Comparison of ENCODE assay signal across 1 cellular context in the genomic region with DNA sequence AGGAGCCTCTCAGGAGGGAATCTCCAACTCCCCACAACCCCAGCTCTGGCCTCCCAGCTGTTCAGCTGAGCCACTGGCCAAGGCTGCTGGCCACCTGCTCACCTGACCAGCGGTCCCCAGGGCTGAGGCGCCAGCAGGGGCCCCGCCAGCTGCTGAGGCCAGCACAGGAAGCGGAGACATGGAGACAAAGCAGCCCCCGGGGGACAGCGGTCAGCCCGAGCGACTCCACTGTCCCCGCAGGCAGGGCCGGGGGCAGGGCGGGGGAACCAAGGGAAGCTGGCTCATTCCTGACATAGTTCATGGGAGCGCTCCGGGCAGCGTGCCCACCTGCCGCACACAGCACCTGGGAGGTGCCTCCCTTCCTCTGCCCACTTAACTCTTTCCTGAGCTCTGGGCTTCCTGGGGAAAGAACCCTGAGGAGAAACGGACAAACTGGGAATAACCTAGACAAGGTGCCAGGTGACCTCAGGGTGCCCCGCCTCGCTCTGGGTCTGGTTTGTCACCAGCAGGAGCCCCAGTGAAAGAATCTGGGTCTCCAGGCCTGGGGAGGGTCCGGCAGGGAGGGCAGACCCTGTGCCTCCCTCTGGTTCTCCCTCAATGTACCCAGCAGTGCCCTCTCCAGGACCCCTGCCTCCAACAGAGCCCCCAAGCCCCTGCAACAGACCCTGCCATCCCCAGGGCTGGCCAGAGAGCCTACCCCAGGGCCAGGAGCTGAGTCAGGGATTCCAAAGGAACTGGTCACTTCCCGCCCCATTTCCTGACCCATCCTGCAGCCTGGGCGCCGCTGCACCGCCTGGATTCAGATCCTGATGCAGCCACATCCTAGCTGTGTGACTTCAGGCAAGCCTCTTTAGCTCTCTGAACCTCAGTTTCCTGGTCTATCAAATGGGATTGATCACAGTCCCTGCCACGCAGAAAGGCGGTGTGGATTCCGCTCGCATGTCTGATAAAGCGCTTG.
A peak's percentile ranks its signal among the peaks of the same experiment; 100 is the strongest.
TF ChIP-seq lines count a peak whose summit lies in the region.

No MANE protein-coding gene starts in this region.

TF ChIP-seq in HepG2, 621 proteins besides CTCF, POLR2A, EP300 and RAD21 (continued from another document and continues in another):
- TF ChIP-seq, protein P1, sequence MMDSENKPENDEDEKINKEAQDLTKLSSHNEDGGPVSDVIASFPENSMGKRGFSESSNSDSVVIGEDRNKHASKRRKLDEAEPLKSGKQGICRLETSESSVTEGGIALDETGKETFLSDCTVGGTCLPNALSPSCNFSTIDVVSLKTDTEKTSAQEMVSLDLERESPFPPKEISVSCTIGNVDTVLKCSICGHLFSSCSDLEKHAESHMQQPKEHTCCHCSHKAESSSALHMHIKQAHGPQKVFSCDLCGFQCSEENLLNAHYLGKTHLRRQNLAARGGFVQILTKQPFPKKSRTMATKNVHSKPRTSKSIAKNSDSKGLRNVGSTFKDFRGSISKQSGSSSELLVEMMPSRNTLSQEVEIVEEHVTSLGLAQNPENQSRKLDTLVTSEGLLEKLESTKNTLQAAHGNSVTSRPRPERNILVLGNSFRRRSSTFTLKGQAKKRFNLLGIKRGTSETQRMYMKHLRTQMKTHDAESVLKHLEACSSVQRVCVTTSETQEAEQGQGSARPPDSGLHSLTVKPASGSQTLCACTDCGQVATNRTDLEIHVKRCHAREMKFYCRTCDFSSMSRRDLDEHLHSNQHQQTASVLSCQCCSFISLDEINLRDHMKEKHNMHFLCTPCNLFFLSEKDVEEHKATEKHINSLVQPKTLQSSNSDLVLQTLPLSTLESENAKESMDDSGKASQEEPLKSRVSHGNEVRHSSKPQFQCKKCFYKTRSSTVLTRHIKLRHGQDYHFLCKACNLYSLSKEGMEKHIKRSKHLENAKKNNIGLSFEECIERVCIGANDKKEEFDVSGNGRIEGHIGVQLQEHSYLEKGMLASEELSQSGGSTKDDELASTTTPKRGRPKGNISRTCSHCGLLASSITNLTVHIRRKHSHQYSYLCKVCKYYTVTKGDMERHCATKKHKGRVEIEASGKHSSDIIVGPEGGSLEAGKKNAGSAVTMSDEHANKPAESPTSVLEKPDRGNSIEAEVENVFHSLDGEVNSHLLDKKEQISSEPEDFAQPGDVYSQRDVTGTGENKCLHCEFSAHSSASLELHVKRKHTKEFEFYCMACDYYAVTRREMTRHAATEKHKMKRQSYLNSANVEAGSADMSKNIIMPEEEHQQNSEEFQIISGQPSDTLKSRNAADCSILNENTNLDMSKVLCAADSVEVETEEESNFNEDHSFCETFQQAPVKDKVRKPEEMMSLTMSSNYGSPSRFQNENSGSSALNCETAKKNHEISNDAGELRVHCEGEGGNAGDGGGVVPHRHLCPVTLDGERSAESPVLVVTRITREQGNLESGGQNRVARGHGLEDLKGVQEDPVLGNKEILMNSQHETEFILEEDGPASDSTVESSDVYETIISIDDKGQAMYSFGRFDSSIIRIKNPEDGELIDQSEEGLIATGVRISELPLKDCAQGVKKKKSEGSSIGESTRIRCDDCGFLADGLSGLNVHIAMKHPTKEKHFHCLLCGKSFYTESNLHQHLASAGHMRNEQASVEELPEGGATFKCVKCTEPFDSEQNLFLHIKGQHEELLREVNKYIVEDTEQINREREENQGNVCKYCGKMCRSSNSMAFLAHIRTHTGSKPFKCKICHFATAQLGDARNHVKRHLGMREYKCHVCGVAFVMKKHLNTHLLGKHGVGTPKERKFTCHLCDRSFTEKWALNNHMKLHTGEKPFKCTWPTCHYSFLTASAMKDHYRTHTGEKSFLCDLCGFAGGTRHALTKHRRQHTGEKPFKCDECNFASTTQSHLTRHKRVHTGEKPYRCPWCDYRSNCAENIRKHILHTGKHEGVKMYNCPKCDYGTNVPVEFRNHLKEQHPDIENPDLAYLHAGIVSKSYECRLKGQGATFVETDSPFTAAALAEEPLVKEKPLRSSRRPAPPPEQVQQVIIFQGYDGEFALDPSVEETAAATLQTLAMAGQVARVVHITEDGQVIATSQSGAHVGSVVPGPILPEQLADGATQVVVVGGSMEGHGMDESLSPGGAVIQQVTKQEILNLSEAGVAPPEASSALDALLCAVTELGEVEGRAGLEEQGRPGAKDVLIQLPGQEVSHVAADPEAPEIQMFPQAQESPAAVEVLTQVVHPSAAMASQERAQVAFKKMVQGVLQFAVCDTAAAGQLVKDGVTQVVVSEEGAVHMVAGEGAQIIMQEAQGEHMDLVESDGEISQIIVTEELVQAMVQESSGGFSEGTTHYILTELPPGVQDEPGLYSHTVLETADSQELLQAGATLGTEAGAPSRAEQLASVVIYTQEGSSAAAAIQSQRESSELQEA (CRISPR knock-in tag; IDR thresholded peaks at IDR 0.05; ENCODE audit: not compliant biosample characterization): no peak
- TF ChIP-seq KDM1A (CRISPR knock-in tag; IDR thresholded peaks at IDR 0.05) (peak; percentile 82; the same call in 1 of the 2 replicates), NR2C2 (CRISPR knock-in tag; IDR thresholded peaks at IDR 0.05; ENCODE audit: borderline replicate concordance) (no peak), TGIF2 (CRISPR knock-in tag; IDR thresholded peaks at IDR 0.05) (no peak), HDAC2 (CRISPR knock-in tag; IDR thresholded peaks at IDR 0.05) (peak; percentile 29; the same call in 1 of the 2 replicates), ZNF761 (CRISPR knock-in tag; conservative IDR thresholded peaks at IDR 0.05) (no peak), PAF1 (CRISPR knock-in tag; IDR thresholded peaks at IDR 0.05) (peak; percentile 54; the same call in 1 of the 2 replicates), NCOA2 (CRISPR knock-in tag; IDR thresholded peaks at IDR 0.05) (peak; percentile 48; the same call in 1 of the 2 replicates), SPEN (CRISPR knock-in tag; IDR thresholded peaks at IDR 0.05; ENCODE audit: low read depth) (peak; percentile 16; the same call in 1 of the 2 replicates), HOXA9 (CRISPR knock-in tag; IDR thresholded peaks at IDR 0.05; ENCODE audit: borderline replicate concordance) (no peak), YEATS4 (CRISPR knock-in tag; IDR thresholded peaks at IDR 0.05; ENCODE audit: borderline replicate concordance) (peak; percentile 57; the same call in 1 of the 2 replicates), SRF (IDR thresholded peaks at IDR 0.05; ENCODE audit: low read depth, low read length) (no peak), CREM (IDR thresholded peaks at IDR 0.05) (no peak), CREM (CRISPR knock-in tag; IDR thresholded peaks at IDR 0.05) (no peak), SOX6 (IDR thresholded peaks at IDR 0.05) (no peak), SOX6 (CRISPR knock-in tag; IDR thresholded peaks at IDR 0.05) (peak; percentile 56), FIP1L1 (IDR thresholded peaks at IDR 0.05; ENCODE audit: borderline replicate concordance, insufficient read depth, low read depth, low read length) (no peak), ZNF263 (CRISPR knock-in tag; IDR thresholded peaks at IDR 0.05) (no peak), YEATS2 (CRISPR knock-in tag; IDR thresholded peaks at IDR 0.05; ENCODE audit: borderline replicate concordance) (no peak), RXRA (CRISPR knock-in tag; IDR thresholded peaks at IDR 0.05) (peak; percentile 77), PCBP2 (optimal IDR thresholded peaks at IDR 0.05; ENCODE audit: low read depth, low read length, poor library complexity, severe bottlenecking) (no peak), GTF3A (CRISPR knock-in tag; conservative IDR thresholded peaks at IDR 0.05) (0 out of 2 replicates have a peak, but pooled peaks have one; percentile 38), ZNF292 (CRISPR knock-in tag; IDR thresholded peaks at IDR 0.05; ENCODE audit: borderline replicate concordance, low read depth) (peak; percentile 57), FOXA3 (CRISPR knock-in tag; IDR thresholded peaks at IDR 0.05) (0 out of 2 replicates have a peak, but pooled peaks have one; percentile 7), ZZZ3 (CRISPR knock-in tag; IDR thresholded peaks at IDR 0.05; ENCODE audit: borderline replicate concordance) (no peak), ZFX (CRISPR knock-in tag; IDR thresholded peaks at IDR 0.05; ENCODE audit: low read depth) (peak; percentile 54), SMAD9 (CRISPR knock-in tag; IDR thresholded peaks at IDR 0.05) (no peak), HNRNPLL (IDR thresholded peaks at IDR 0.05; ENCODE audit: low read depth, low read length, poor library complexity, severe bottlenecking) (peak; percentile 22), ZSCAN29 (CRISPR knock-in tag; conservative IDR thresholded peaks at IDR 0.05) (no peak), ZNF546 (CRISPR knock-in tag; conservative IDR thresholded peaks at IDR 0.05) (no peak)
- TF ChIP-seq, protein P2, sequence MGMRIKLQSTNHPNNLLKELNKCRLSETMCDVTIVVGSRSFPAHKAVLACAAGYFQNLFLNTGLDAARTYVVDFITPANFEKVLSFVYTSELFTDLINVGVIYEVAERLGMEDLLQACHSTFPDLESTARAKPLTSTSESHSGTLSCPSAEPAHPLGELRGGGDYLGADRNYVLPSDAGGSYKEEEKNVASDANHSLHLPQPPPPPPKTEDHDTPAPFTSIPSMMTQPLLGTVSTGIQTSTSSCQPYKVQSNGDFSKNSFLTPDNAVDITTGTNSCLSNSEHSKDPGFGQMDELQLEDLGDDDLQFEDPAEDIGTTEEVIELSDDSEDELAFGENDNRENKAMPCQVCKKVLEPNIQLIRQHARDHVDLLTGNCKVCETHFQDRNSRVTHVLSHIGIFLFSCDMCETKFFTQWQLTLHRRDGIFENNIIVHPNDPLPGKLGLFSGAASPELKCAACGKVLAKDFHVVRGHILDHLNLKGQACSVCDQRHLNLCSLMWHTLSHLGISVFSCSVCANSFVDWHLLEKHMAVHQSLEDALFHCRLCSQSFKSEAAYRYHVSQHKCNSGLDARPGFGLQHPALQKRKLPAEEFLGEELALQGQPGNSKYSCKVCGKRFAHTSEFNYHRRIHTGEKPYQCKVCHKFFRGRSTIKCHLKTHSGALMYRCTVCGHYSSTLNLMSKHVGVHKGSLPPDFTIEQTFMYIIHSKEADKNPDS (CRISPR knock-in tag; IDR thresholded peaks at IDR 0.05): 0 out of 2 replicates have a peak, but pooled peaks have one; percentile 22
- TF ChIP-seq, protein P3, sequence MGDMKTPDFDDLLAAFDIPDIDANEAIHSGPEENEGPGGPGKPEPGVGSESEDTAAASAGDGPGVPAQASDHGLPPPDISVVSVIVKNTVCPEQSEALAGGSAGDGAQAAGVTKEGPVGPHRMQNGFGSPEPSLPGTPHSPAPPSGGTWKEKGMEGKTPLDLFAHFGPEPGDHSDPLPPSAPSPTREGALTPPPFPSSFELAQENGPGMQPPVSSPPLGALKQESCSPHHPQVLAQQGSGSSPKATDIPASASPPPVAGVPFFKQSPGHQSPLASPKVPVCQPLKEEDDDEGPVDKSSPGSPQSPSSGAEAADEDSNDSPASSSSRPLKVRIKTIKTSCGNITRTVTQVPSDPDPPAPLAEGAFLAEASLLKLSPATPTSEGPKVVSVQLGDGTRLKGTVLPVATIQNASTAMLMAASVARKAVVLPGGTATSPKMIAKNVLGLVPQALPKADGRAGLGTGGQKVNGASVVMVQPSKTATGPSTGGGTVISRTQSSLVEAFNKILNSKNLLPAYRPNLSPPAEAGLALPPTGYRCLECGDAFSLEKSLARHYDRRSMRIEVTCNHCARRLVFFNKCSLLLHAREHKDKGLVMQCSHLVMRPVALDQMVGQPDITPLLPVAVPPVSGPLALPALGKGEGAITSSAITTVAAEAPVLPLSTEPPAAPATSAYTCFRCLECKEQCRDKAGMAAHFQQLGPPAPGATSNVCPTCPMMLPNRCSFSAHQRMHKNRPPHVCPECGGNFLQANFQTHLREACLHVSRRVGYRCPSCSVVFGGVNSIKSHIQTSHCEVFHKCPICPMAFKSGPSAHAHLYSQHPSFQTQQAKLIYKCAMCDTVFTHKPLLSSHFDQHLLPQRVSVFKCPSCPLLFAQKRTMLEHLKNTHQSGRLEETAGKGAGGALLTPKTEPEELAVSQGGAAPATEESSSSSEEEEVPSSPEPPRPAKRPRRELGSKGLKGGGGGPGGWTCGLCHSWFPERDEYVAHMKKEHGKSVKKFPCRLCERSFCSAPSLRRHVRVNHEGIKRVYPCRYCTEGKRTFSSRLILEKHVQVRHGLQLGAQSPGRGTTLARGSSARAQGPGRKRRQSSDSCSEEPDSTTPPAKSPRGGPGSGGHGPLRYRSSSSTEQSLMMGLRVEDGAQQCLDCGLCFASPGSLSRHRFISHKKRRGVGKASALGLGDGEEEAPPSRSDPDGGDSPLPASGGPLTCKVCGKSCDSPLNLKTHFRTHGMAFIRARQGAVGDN (CRISPR knock-in tag; IDR thresholded peaks at IDR 0.05): peak; percentile 81
- TF ChIP-seq, protein P4, sequence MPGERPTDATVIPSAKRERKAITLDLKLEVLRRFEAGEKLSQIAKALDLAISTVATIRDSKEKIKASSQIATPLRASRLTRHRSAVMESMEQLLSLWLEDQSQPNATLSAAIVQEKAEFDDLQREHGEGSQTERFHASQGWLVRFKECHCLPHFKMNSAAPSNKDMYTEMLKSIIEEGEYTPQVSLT (CRISPR knock-in tag; IDR thresholded peaks at IDR 0.05; ENCODE audit: borderline replicate concordance, low read depth): no peak
- TF ChIP-seq, protein P5, sequence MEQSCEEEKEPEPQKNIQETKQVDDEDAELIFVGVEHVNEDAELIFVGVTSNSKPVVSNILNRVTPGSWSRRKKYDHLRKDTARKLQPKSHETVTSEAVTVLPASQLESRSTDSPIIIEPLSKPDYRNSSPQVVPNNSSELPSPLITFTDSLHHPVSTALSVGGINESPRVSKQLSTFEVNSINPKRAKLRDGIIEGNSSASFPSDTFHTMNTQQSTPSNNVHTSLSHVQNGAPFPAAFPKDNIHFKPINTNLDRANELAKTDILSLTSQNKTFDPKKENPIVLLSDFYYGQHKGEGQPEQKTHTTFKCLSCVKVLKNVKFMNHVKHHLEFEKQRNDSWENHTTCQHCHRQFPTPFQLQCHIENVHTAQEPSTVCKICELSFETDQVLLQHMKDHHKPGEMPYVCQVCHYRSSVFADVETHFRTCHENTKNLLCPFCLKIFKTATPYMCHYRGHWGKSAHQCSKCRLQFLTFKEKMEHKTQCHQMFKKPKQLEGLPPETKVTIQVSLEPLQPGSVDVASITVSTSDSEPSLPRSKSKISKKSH (CRISPR knock-in tag; IDR thresholded peaks at IDR 0.05; ENCODE audit: borderline replicate concordance): no peak
- TF ChIP-seq, protein P6, sequence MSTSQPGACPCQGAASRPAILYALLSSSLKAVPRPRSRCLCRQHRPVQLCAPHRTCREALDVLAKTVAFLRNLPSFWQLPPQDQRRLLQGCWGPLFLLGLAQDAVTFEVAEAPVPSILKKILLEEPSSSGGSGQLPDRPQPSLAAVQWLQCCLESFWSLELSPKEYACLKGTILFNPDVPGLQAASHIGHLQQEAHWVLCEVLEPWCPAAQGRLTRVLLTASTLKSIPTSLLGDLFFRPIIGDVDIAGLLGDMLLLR (CRISPR knock-in tag; IDR thresholded peaks at IDR 0.05): no peak
- TF ChIP-seq, protein P7, sequence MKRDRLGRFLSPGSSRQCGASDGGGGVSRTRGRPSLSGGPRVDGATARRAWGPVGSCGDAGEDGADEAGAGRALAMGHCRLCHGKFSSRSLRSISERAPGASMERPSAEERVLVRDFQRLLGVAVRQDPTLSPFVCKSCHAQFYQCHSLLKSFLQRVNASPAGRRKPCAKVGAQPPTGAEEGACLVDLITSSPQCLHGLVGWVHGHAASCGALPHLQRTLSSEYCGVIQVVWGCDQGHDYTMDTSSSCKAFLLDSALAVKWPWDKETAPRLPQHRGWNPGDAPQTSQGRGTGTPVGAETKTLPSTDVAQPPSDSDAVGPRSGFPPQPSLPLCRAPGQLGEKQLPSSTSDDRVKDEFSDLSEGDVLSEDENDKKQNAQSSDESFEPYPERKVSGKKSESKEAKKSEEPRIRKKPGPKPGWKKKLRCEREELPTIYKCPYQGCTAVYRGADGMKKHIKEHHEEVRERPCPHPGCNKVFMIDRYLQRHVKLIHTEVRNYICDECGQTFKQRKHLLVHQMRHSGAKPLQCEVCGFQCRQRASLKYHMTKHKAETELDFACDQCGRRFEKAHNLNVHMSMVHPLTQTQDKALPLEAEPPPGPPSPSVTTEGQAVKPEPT (CRISPR knock-in tag; IDR thresholded peaks at IDR 0.05; ENCODE audit: low read depth): no peak
